Comparison of ENCODE assay signal across 16 cellular contexts in genomic region chr15:74775132-74775562, GRCh38. TPM values are rescaled to one million over a fixed set of nuclear protein-coding genes. Genes with fewer than 3 reads are reported as not detected.
DNase-seq lines count a peak whose midpoint lies in the region; ATAC-seq lines count a peak whose summit lies in the region.
"Had no signal": no experiment of that assay in that cellular context is flagged by ENCODE, and none has a peak within 500 bp of the region (broad histone marks: within the 10 kb centered on the region; RNA-seq: fewer than 3 reads in every experiment).

No MANE protein-coding gene starts in this region.

- H3K4me1 Mint-ChIP-seq in activated naive CD4-positive, alpha-beta T cell treated with anti-CD3 and anti-CD28 coated beads for 36 hours (ENCODE audit: low read depth) = peaks cover 79% of the 10 kb centered on the region
- H3K4me1 Mint-ChIP-seq in activated naive CD8-positive, alpha-beta T cell treated with anti-CD3 and anti-CD28 coated beads for 36 hours = peaks cover 73% of the 10 kb centered on the region

- peak overlapping the region; percentile 96 for H3K27ac Mint-ChIP-seq in activated naive CD4-positive, alpha-beta T cell treated with anti-CD3 and anti-CD28 coated beads for 36 hours
- H3K27ac Mint-ChIP-seq in activated naive CD8-positive, alpha-beta T cell treated with anti-CD3 and anti-CD28 coated beads for 36 hours = peak overlapping the region; percentile 26
- H3K27ac Mint-ChIP-seq: HFFc6 had no signal

- no peak for ATAC-seq in GM21526 (IDR thresholded peaks at IDR 0.05; ENCODE audit: low FRiP score, unreplicated experiment)
- ATAC-seq in HG03460 (IDR thresholded peaks at IDR 0.05; ENCODE audit: unreplicated experiment) = no peak
- ATAC-seq: upper lobe of right lung had no signal

- H3K27ac ChIP-seq in skin epidermis = peak overlapping the region in 14 of 21 experiments; percentile 0 to 100 (median 54)
- H3K27ac ChIP-seq: upper lobe of right lung had no signal

- intact Hi-C loops in activated naive CD4-positive, alpha-beta T cell treated with anti-CD3 and anti-CD28 coated beads for 36 hours (cut with micrococcal nuclease) = no loop called here

- no peak overlapping the region for H3K4me3 Mint-ChIP-seq in activated naive CD4-positive, alpha-beta T cell treated with anti-CD3 and anti-CD28 coated beads for 36 hours
- H3K4me3 Mint-ChIP-seq in activated naive CD8-positive, alpha-beta T cell treated with anti-CD3 and anti-CD28 coated beads for 36 hours = no peak overlapping the region
- H3K4me3 Mint-ChIP-seq: HFFc6 had no signal

- no peaks in the 10 kb centered on the region for H3K9me3 Mint-ChIP-seq in activated naive CD4-positive, alpha-beta T cell treated with anti-CD3 and anti-CD28 coated beads for 36 hours
- H3K9me3 Mint-ChIP-seq in activated naive CD8-positive, alpha-beta T cell treated with anti-CD3 and anti-CD28 coated beads for 36 hours = peaks cover 1% of the 10 kb centered on the region
- H3K9me3 Mint-ChIP-seq: HFFc6 had no signal

- CTCF ChIA-PET in activated naive CD4-positive, alpha-beta T cell treated with anti-CD3 and anti-CD28 coated beads for 36 hours (lab: Charles Lee) = interaction anchor here (1.3 to 26.8 kb wide), 2 partner anchors 12 to 16 kb away, joined by 3 to 1193 read pairs; partner anchors contain the start of gene CSK

- peaks cover 5% of the 10 kb centered on the region for H3K36me3 Mint-ChIP-seq in activated naive CD4-positive, alpha-beta T cell treated with anti-CD3 and anti-CD28 coated beads for 36 hours (ENCODE audit: low read depth)
- peaks cover 15% of the 10 kb centered on the region for H3K36me3 Mint-ChIP-seq in activated naive CD8-positive, alpha-beta T cell treated with anti-CD3 and anti-CD28 coated beads for 36 hours

- no peak for DNase-seq in activated naive CD4-positive, alpha-beta T cell treated with anti-CD3 and anti-CD28 coated beads for 36 hours
- no peak for DNase-seq in activated naive CD4-positive, alpha-beta T cell treated with anti-CD3 and anti-CD28 coated beads, Interleukin-2, amount 50 U/mL, for 16 hours
- peak; percentile 63 for DNase-seq in MV-4-11 (lab: John Stamatoyannopoulos, UW)
- no peak for DNase-seq in activated naive CD8-positive, alpha-beta T cell treated with anti-CD3 and anti-CD28 coated beads for 36 hours
- no peak for DNase-seq in NCI-H2029 (lab: John Stamatoyannopoulos, UW)
- DNase-seq: DMS153, HFFc6, NCI-H1105, NCI-H510A, RPMI8226, upper lobe of right lung had no signal

- no peak overlapping the region for H3K4me3 ChIP-seq in skin epidermis
- H3K4me3 ChIP-seq: upper lobe of right lung had no signal

- H3K27me3 Mint-ChIP-seq in activated naive CD4-positive, alpha-beta T cell treated with anti-CD3 and anti-CD28 coated beads for 36 hours (ENCODE audit: low read depth) = no peaks in the 10 kb centered on the region
- no peaks in the 10 kb centered on the region for H3K27me3 Mint-ChIP-seq in activated naive CD8-positive, alpha-beta T cell treated with anti-CD3 and anti-CD28 coated beads for 36 hours

RNA-seq across cellular contexts. Expression of gene CSK, which starts 6.7 kb away (rescaled TPM):
- total RNA-seq in activated naive CD4-positive, alpha-beta T cell treated with anti-CD3 and anti-CD28 coated beads for 36 hours = 100 to 1,000 TPM; 272 to 282 TPM
- 100 to 1,000 TPM; 308 to 310 TPM for total RNA-seq in activated naive CD8-positive, alpha-beta T cell treated with anti-CD3 and anti-CD28 coated beads for 36 hours

RNA-seq across cellular contexts. Expression of gene CYP1A2, which starts 26.5 kb away (rescaled TPM):
- not detected for total RNA-seq in activated naive CD4-positive, alpha-beta T cell treated with anti-CD3 and anti-CD28 coated beads for 36 hours
- not detected for total RNA-seq in activated naive CD8-positive, alpha-beta T cell treated with anti-CD3 and anti-CD28 coated beads for 36 hours
- total RNA-seq: HFFc6, HT-29, mononuclear cell had no signal

RNA-seq across cellular contexts. Expression of gene LMAN1L, which starts 37.5 kb away (rescaled TPM):
- not detected for total RNA-seq in activated naive CD4-positive, alpha-beta T cell treated with anti-CD3 and anti-CD28 coated beads for 36 hours
- total RNA-seq in activated naive CD8-positive, alpha-beta T cell treated with anti-CD3 and anti-CD28 coated beads for 36 hours = under 1 TPM; 0.14 to 0.33 TPM
- total RNA-seq: HFFc6, HT-29, upper lobe of right lung had no signal

RNA-seq across cellular contexts. Expression of gene CYP1A1, which starts 49.8 kb away (rescaled TPM):
- under 1 TPM; 0.12 to 0.37 TPM for total RNA-seq in activated naive CD4-positive, alpha-beta T cell treated with anti-CD3 and anti-CD28 coated beads for 36 hours
- 1 to 10 TPM; 4.7 to 4.9 TPM for total RNA-seq in activated naive CD8-positive, alpha-beta T cell treated with anti-CD3 and anti-CD28 coated beads for 36 hours
- total RNA-seq: HFFc6, mononuclear cell had no signal

RNA-seq across cellular contexts. Expression of gene CPLX3, which starts 51.3 kb away (rescaled TPM):
- not detected for total RNA-seq in activated naive CD4-positive, alpha-beta T cell treated with anti-CD3 and anti-CD28 coated beads for 36 hours
- under 1 TPM in 1 of 2 experiments, not detected in 1; 0.19 TPM for total RNA-seq in activated naive CD8-positive, alpha-beta T cell treated with anti-CD3 and anti-CD28 coated beads for 36 hours
- total RNA-seq: mononuclear cell, upper lobe of right lung had no signal
